Comparison of ENCODE assay signal across 35 cellular contexts in the genomic region with DNA sequence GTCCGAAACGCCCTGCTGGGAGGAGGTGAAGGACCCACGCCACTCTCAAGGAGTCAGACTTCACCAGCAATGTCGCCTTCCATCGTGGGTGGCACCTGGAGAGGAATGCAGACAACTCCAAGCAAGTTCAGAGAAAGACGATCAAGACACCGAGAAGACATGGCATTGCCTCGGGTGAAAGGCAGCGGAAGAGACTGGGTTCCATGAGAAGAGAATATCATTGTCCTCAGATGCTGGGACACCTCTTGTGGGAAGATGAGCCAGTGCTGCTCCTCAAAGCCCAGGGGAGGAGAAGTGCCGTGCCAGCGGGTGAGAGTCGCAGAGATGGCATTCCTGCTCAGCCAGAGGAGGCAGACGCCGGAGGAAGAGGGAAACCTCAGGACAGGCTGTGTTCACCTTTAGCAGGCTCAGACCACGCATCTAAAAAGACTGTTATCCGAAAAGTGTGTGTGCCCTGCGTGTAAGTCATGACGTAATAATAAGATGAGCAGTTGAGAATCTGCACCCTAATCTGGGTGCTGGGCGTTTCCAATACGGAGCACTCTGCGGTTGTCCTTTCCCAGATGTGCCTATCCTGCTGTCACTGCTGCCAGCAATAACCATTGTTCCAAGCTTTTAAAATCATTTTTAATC.
"Had no signal": no experiment of that assay in that cellular context is flagged by ENCODE, and none has a peak within 500 bp of the region (broad histone marks: within the 10 kb centered on the region; RNA-seq: fewer than 3 reads in every experiment).

No MANE protein-coding gene starts in this region.

- H3K9me3 ChIP-seq: ascending aorta, MG63, Peyer's patch had no signal

- DNase-seq: activated CD4-positive, alpha-beta memory T cell treated with anti-CD3 and anti-CD28 coated beads, Interleukin-2, amount 10 ng/mL, durations not matched to agents 7 days and 5 days; activated CD4-positive, alpha-beta T cell treated with anti-CD3 and anti-CD28 coated beads for 1 hour; activated CD4-positive, alpha-beta T cell treated with anti-CD3 and anti-CD28 coated beads for 48 hours; activated CD4-positive, CD25-positive, alpha-beta regulatory T cell; activated effector memory CD4-positive, alpha-beta T cell treated with anti-CD3 and anti-CD28 coated beads, Interleukin-2, amount 50 U/mL, for 16 hours; activated naive CD4-positive, alpha-beta T cell treated with Interleukin-2 at 50 U/mL for 16 hours; activated naive CD8-positive, alpha-beta T cell treated with anti-CD3 and anti-CD28 coated beads, Interleukin-2, amount 10 ng/mL, durations not matched to agents 7 days and 5 days; activated T-cell treated with anti-CD3 and anti-CD28 coated beads, Interleukin-2, amount 50 U/mL, for 1 hour; activated T-cell treated with anti-CD3 and anti-CD28 coated beads, Interleukin-2, amount 50 U/mL, for 72 hours; amygdala; Kasumi-1; KG1; MG63; NCI-H1048; NCI-H1105 treated with DMSO at 0.1 percent for 48 hours; NCI-H1436; NCI-H1694; NCI-H1930; NCI-H2081 treated with DMSO at 0.1 percent for 48 hours; NCI-H226; NCI-H446 treated with DMSO at 0.1 percent for 48 hours; NCI-H524; NCI-H69; NCI-H82; PC-3; RPMI8226; SHP77 treated with DMSO at 0.1 percent for 48 hours; SW 1271; T-helper 1 cell; T-helper 2 cell; T-helper 9 cell had no signal

- H3K36me3 ChIP-seq: ascending aorta, cardiac muscle cell, MG63, Peyer's patch had no signal

- H3K27ac ChIP-seq: ascending aorta, cardiac muscle cell, Peyer's patch, VCaP had no signal

- H3K4me3 ChIP-seq: ascending aorta, cardiac muscle cell, MG63, Peyer's patch had no signal

- H3K4me1 ChIP-seq: ascending aorta, Peyer's patch had no signal

- H3K27me3 ChIP-seq: ascending aorta, Peyer's patch had no signal
